35 cellular contexts compared by ENCODE assay signal in genomic region chr7:27215356-27215755, GRCh38. TPM values are rescaled to one million over a fixed set of nuclear protein-coding genes. Genes with fewer than 3 reads are reported as not detected.
"Had no signal": no experiment of that assay in that cellular context is flagged by ENCODE, and none has a peak within 500 bp of the region (broad histone marks: within the 10 kb centered on the region; RNA-seq: fewer than 3 reads in every experiment).

No MANE protein-coding gene starts in this region.

- ATAC-seq: activated CD4-positive, alpha-beta T cell treated with anti-CD3 and anti-CD28 coated beads for 36 hours; activated CD8-positive, alpha-beta memory T cell treated with anti-CD3 and anti-CD28 coated beads, Interleukin-2, amount 10 ng/mL, durations not matched to agents 7 days and 5 days; activated CD8-positive, alpha-beta T cell treated with anti-CD3 and anti-CD28 coated beads, Interleukin-2, amount 10 ng/mL, durations not matched to agents 7 days and 5 days; effector memory CD8-positive, alpha-beta T cell; esophagus mucosa; foreskin keratinocyte; gastrocnemius medialis; heart left ventricle; T-helper 17 cell had no signal

- H3K4me3 ChIP-seq: gastrocnemius medialis, heart left ventricle had no signal

- H3K36me3 ChIP-seq: brain microvascular endothelial cell, gastrocnemius medialis, heart left ventricle had no signal

- H3K9me3 ChIP-seq: gastrocnemius medialis, heart left ventricle had no signal

- H3K4me1 ChIP-seq: foreskin keratinocyte had no signal

- H3K27ac ChIP-seq: brain microvascular endothelial cell, foreskin keratinocyte, gastrocnemius medialis, heart left ventricle had no signal

- DNase-seq: activated CD4-positive, alpha-beta memory T cell treated with anti-CD3 and anti-CD28 coated beads for 36 hours; activated CD4-positive, alpha-beta T cell treated with anti-CD3 and anti-CD28 coated beads for 36 hours; activated CD4-positive, alpha-beta T cell treated with anti-CD3 and anti-CD28 coated beads, Interleukin-2, amount 10 ng/mL, durations not matched to agents 24 days and 14 days; activated CD4-positive, CD25-positive, alpha-beta regulatory T cell; activated CD4-positive, CD25-positive, alpha-beta regulatory T cell treated with anti-CD3 and anti-CD28 coated beads, Interleukin-2, amount 50 U/mL, for 72 hours; activated CD8-positive, alpha-beta memory T cell treated with anti-CD3 and anti-CD28 coated beads, Interleukin-2, amount 10 ng/mL, durations not matched to agents 7 days and 5 days; activated CD8-positive, alpha-beta memory T cell treated with anti-CD3 and anti-CD28 coated beads, Interleukin-2, amount 50 U/mL, for 4 hours; activated CD8-positive, alpha-beta T cell treated with anti-CD3 and anti-CD28 coated beads, Interleukin-2, amount 10 ng/mL, durations not matched to agents 7 days and 5 days; activated gamma-delta T cell treated with Interleukin-2 at 50 U/mL for 16 hours; activated naive CD4-positive, alpha-beta T cell treated with anti-CD3 and anti-CD28 coated beads, Interleukin-2, amount 50 U/mL, for 16 hours; activated naive CD4-positive, alpha-beta T cell treated with Interleukin-2 at 50 U/mL for 16 hours; activated T-cell treated with anti-CD3 and anti-CD28 coated beads, Interleukin-2, amount 50 U/mL, for 1 hour; activated T-cell treated with anti-CD3 and anti-CD28 coated beads, Interleukin-2, amount 50 U/mL, for 48 hours; amniotic stem cell; anterior cingulate cortex; brain microvascular endothelial cell; cortex of kidney; dermis blood vessel endothelial cell; effector CD4-positive, alpha-beta T cell; effector memory CD8-positive, alpha-beta T cell; foreskin keratinocyte; gastrocnemius medialis; glutamatergic neuron; heart left ventricle; SW 1271; T-helper 1 cell; T-helper 17 cell; T1000 had no signal

RNA-seq across cellular contexts. Expression of gene HOXA13, which starts 15.5 kb away (rescaled TPM):
- total RNA-seq: activated CD4-positive, alpha-beta memory T cell treated with anti-CD3 and anti-CD28 coated beads for 36 hours; activated CD4-positive, alpha-beta T cell treated with anti-CD3 and anti-CD28 coated beads for 36 hours; activated CD4-positive, alpha-beta T cell treated with anti-CD3 and anti-CD28 coated beads, Interleukin-2, amount 10 ng/mL, durations not matched to agents 24 days and 14 days; activated CD8-positive, alpha-beta memory T cell treated with anti-CD3 and anti-CD28 coated beads for 36 hours; activated CD8-positive, alpha-beta memory T cell treated with anti-CD3 and anti-CD28 coated beads, Interleukin-2, amount 10 ng/mL, durations not matched to agents 7 days and 5 days; activated CD8-positive, alpha-beta T cell treated with anti-CD3 and anti-CD28 coated beads, Interleukin-2, amount 10 ng/mL, durations not matched to agents 7 days and 5 days; astrocyte; cardiac septum; chondrocyte; epithelial cell of proximal tubule; esophagus mucosa; foreskin keratinocyte; heart left ventricle; T-helper 17 cell had no signal
- polyA plus RNA-seq: foreskin keratinocyte, heart left ventricle had no signal

RNA-seq across cellular contexts. Expression of gene EVX1, which starts 27.2 kb away (rescaled TPM):
- total RNA-seq: activated CD4-positive, alpha-beta memory T cell treated with anti-CD3 and anti-CD28 coated beads for 36 hours; activated CD4-positive, alpha-beta T cell treated with anti-CD3 and anti-CD28 coated beads for 36 hours; activated CD4-positive, alpha-beta T cell treated with anti-CD3 and anti-CD28 coated beads, Interleukin-2, amount 10 ng/mL, durations not matched to agents 24 days and 14 days; activated CD8-positive, alpha-beta memory T cell treated with anti-CD3 and anti-CD28 coated beads for 36 hours; activated CD8-positive, alpha-beta memory T cell treated with anti-CD3 and anti-CD28 coated beads, Interleukin-2, amount 10 ng/mL, durations not matched to agents 7 days and 5 days; activated CD8-positive, alpha-beta T cell treated with anti-CD3 and anti-CD28 coated beads, Interleukin-2, amount 10 ng/mL, durations not matched to agents 7 days and 5 days; astrocyte; bronchial epithelial cell; cardiac septum; chondrocyte; dermis blood vessel endothelial cell; epithelial cell of proximal tubule; esophagus mucosa; foreskin keratinocyte; gastrocnemius medialis; heart left ventricle had no signal
- polyA plus RNA-seq: foreskin keratinocyte, heart left ventricle had no signal

RNA-seq across cellular contexts. Expression of gene HOXA11, which starts 30.3 kb away (rescaled TPM):
- total RNA-seq: activated CD4-positive, alpha-beta memory T cell treated with anti-CD3 and anti-CD28 coated beads for 36 hours; activated CD4-positive, alpha-beta T cell treated with anti-CD3 and anti-CD28 coated beads for 36 hours; activated CD4-positive, alpha-beta T cell treated with anti-CD3 and anti-CD28 coated beads, Interleukin-2, amount 10 ng/mL, durations not matched to agents 24 days and 14 days; activated CD8-positive, alpha-beta memory T cell treated with anti-CD3 and anti-CD28 coated beads for 36 hours; activated CD8-positive, alpha-beta memory T cell treated with anti-CD3 and anti-CD28 coated beads, Interleukin-2, amount 10 ng/mL, durations not matched to agents 7 days and 5 days; activated CD8-positive, alpha-beta T cell treated with anti-CD3 and anti-CD28 coated beads, Interleukin-2, amount 10 ng/mL, durations not matched to agents 7 days and 5 days; astrocyte; bronchial epithelial cell; cardiac septum; chondrocyte; esophagus mucosa; heart left ventricle; T-helper 17 cell had no signal
- polyA plus RNA-seq: heart left ventricle had no signal

RNA-seq across cellular contexts. Expression of gene HOXA10, which starts 41.2 kb away (rescaled TPM):
- total RNA-seq: activated CD4-positive, alpha-beta memory T cell treated with anti-CD3 and anti-CD28 coated beads for 36 hours; activated CD4-positive, alpha-beta T cell treated with anti-CD3 and anti-CD28 coated beads for 36 hours; activated CD4-positive, alpha-beta T cell treated with anti-CD3 and anti-CD28 coated beads, Interleukin-2, amount 10 ng/mL, durations not matched to agents 24 days and 14 days; activated CD8-positive, alpha-beta memory T cell treated with anti-CD3 and anti-CD28 coated beads, Interleukin-2, amount 10 ng/mL, durations not matched to agents 7 days and 5 days; activated CD8-positive, alpha-beta T cell treated with anti-CD3 and anti-CD28 coated beads, Interleukin-2, amount 10 ng/mL, durations not matched to agents 7 days and 5 days; astrocyte; bronchial epithelial cell; cardiac septum; T-helper 17 cell had no signal

RNA-seq across cellular contexts. Expression of gene HOXA9, which starts 50.0 kb away (rescaled TPM):
- total RNA-seq: activated CD4-positive, alpha-beta T cell treated with anti-CD3 and anti-CD28 coated beads for 36 hours; activated CD4-positive, alpha-beta T cell treated with anti-CD3 and anti-CD28 coated beads, Interleukin-2, amount 10 ng/mL, durations not matched to agents 24 days and 14 days; activated CD8-positive, alpha-beta memory T cell treated with anti-CD3 and anti-CD28 coated beads for 36 hours; activated CD8-positive, alpha-beta memory T cell treated with anti-CD3 and anti-CD28 coated beads, Interleukin-2, amount 10 ng/mL, durations not matched to agents 7 days and 5 days; activated CD8-positive, alpha-beta T cell treated with anti-CD3 and anti-CD28 coated beads, Interleukin-2, amount 10 ng/mL, durations not matched to agents 7 days and 5 days; astrocyte; bronchial epithelial cell; cardiac septum; chondrocyte; T-helper 17 cell had no signal
- polyA plus RNA-seq: heart left ventricle had no signal
